ENCODE assay signal across 19 cellular contexts in genomic region chr12:74945771-74946198, GRCh38.
A peak's percentile ranks its signal among the peaks of the same experiment; 100 is the strongest.
DNase-seq lines count a peak whose midpoint lies in the region; ATAC-seq, FAIRE-seq and TF ChIP-seq lines count a peak whose summit lies in the region.
"Had no signal": no experiment of that assay in that cellular context is flagged by ENCODE, and none has a peak within 500 bp of the region (broad histone marks: within the 10 kb centered on the region; RNA-seq: fewer than 3 reads in every experiment).

No MANE protein-coding gene starts in this region.

- H3K23ac ChIP-seq in mesenchymal stem cell (ENCODE audit: low read length in 2 of 2) = no peak overlapping the region

- no peak overlapping the region for H3K4me3 ChIP-seq in CD8-positive, alpha-beta memory T cell (ENCODE audit: low read length)
- H3K4me3 ChIP-seq in bronchial epithelial cell (ENCODE audit: low read depth, low read length) (no peak overlapping the region), mesenchymal stem cell (ENCODE audit: insufficient read depth in 1 of 2, low read depth in 1 of 2, low read length in 2 of 2) (no peak overlapping the region)
- H3K4me3 ChIP-seq: BLaER1 had no signal

- H2BK120ac ChIP-seq in mesenchymal stem cell (ENCODE audit: low read depth, low read length) = no peak overlapping the region

- no peak overlapping the region for H2BK15ac ChIP-seq in mesenchymal stem cell (ENCODE audit: low read depth, poor library complexity, severe bottlenecking)

- no peak overlapping the region for H3K4me2 ChIP-seq in mesenchymal stem cell (ENCODE audit: low read length, poor library complexity, severe bottlenecking)
- H3K4me2 ChIP-seq: BLaER1 had no signal

- H3K36me3 ChIP-seq in CD8-positive, alpha-beta memory T cell (ENCODE audit: insufficient read depth, low read length) = no peaks in the 10 kb centered on the region
- no peaks in the 10 kb centered on the region for H3K36me3 ChIP-seq in bronchial epithelial cell (ENCODE audit: control insufficient read depth, insufficient read depth, low read length)
- no peaks in the 10 kb centered on the region for H3K36me3 ChIP-seq in mesenchymal stem cell (ENCODE audit: control insufficient read depth in 1 of 2, insufficient read depth in 2 of 2, low read depth in 1 of 2, low read length in 2 of 2)
- H3K36me3 ChIP-seq: BLaER1 had no signal

- WGBS in mesenchymal stem cell = 77% methylated on average over 2 of the region's 2 CpGs

- CTCF ChIA-PET in CD8-positive, alpha-beta memory T cell (lab: Charles Lee) = no interaction called here

- no peaks in the 10 kb centered on the region for H3K27me3 ChIP-seq in CD8-positive, alpha-beta memory T cell (ENCODE audit: insufficient read depth, low read length, poor library complexity, severe bottlenecking)
- H3K27me3 ChIP-seq in bronchial epithelial cell (ENCODE audit: control insufficient read depth, insufficient read depth, low read length) (no peaks in the 10 kb centered on the region), mesenchymal stem cell (ENCODE audit: control insufficient read depth in 1 of 2, insufficient read depth in 1 of 2, low read length in 2 of 2) (no peaks in the 10 kb centered on the region)
- H3K27me3 ChIP-seq: BLaER1 had no signal

- no peak overlapping the region for H3K18ac ChIP-seq in mesenchymal stem cell (ENCODE audit: low read depth in 1 of 2, low read length in 2 of 2)

- no peaks in the 10 kb centered on the region for H3K9me3 ChIP-seq in CD8-positive, alpha-beta memory T cell (ENCODE audit: low read length)
- H3K9me3 ChIP-seq in mesenchymal stem cell (ENCODE audit: control insufficient read depth, low read length) = no peaks in the 10 kb centered on the region
- H3K9me3 ChIP-seq: BLaER1 had no signal

- H3K4me1 ChIP-seq in CD8-positive, alpha-beta memory T cell (ENCODE audit: insufficient read depth, low read length) = peaks cover 5% of the 10 kb centered on the region
- no peaks in the 10 kb centered on the region for H3K4me1 ChIP-seq in mesenchymal stem cell (ENCODE audit: control insufficient read depth, insufficient read depth, low read depth, low read length)
- H3K4me1 ChIP-seq: BLaER1 had no signal

- H3K4me3 Mint-ChIP-seq in CD8-positive, alpha-beta memory T cell = peak overlapping the region; percentile 26 to 64 (median 49)
- H3K4me3 Mint-ChIP-seq in chondrocyte (ENCODE audit: unreplicated experiment) = no peak overlapping the region
- H3K4me3 Mint-ChIP-seq: dendritic cell treated with granulocyte-macrophage colony-stimulating factor and Interleukin-4, amounts not matched to agents 40 ng/mL and 50 ng/mL, for 4 days had no signal

- peak; percentile 62 for ATAC-seq in HG03432 (IDR thresholded peaks at IDR 0.05; ENCODE audit: unreplicated experiment)
- no peak for ATAC-seq in GM21737 (IDR thresholded peaks at IDR 0.05; ENCODE audit: unreplicated experiment)
- ATAC-seq: esophagus mucosa had no signal

- H3K9ac ChIP-seq in mesenchymal stem cell (ENCODE audit: low read length) = no peak overlapping the region
- H3K9ac ChIP-seq: BLaER1 had no signal

- peak overlapping the region; percentile 1 to 72 (median 25) for H3K27ac Mint-ChIP-seq in CD8-positive, alpha-beta memory T cell
- H3K27ac Mint-ChIP-seq in chondrocyte (ENCODE audit: unreplicated experiment) = no peak overlapping the region
- H3K27ac Mint-ChIP-seq: dendritic cell treated with granulocyte-macrophage colony-stimulating factor and Interleukin-4, amounts not matched to agents 40 ng/mL and 50 ng/mL, for 4 days had no signal

- no peak overlapping the region for H4K8ac ChIP-seq in mesenchymal stem cell (ENCODE audit: low read length)

- H3K36me3 Mint-ChIP-seq in CD8-positive, alpha-beta memory T cell = no peaks in the 10 kb centered on the region
- no peaks in the 10 kb centered on the region for H3K36me3 Mint-ChIP-seq in chondrocyte (ENCODE audit: low read depth)

- POLR2A ChIA-PET in CD8-positive, alpha-beta memory T cell (lab: Charles Lee) = no interaction called here

- H2BK12ac ChIP-seq in mesenchymal stem cell (ENCODE audit: low read length in 2 of 2) = no peak overlapping the region

- no peak overlapping the region for H4K91ac ChIP-seq in mesenchymal stem cell (ENCODE audit: low read length)

- no peak overlapping the region for H3K14ac ChIP-seq in mesenchymal stem cell (ENCODE audit: low read length in 2 of 2)

- DNase-seq in CD8-positive, alpha-beta memory T cell = peak in 2 of 5 donors; percentile 27 to 48
- DNase-seq in bronchial epithelial cell (ENCODE audit: low read depth) = peak; percentile 53
- DNase-seq in mesenchymal stem cell = no peak
- no peak for DNase-seq in stimulated activated CD4-positive, alpha-beta T cell treated with anti-CD3 and anti-CD28 coated beads, Interleukin-4, amount 100 ng/mL, for 24 hours
- no peak for DNase-seq in NCI-H748 treated with DMSO at 0.1 percent for 48 hours (lab: John Stamatoyannopoulos, UW)
- DNase-seq in chondrocyte (ENCODE audit: low spot score) = no peak
- DNase-seq: activated CD4-positive, CD25-positive, alpha-beta regulatory T cell; activated CD8-positive, alpha-beta memory T cell treated with anti-CD3 and anti-CD28 coated beads, Interleukin-2, amount 50 U/mL, for 48 hours; activated naive CD4-positive, alpha-beta T cell; mesendoderm; retina; stimulated activated CD4-positive, alpha-beta T cell treated with anti-CD3 and anti-CD28 coated beads, Interleukin-15, amount 100 ng/mL, for 24 hours; stimulated activated naive CD4-positive, alpha-beta T cell treated with Interleukin-2 at 50 U/mL for 16 hours; trophoblast cell had no signal

- peaks cover 23 to 35% (median 35%) of the 10 kb centered on the region in 3 donors for H3K4me1 Mint-ChIP-seq in CD8-positive, alpha-beta memory T cell
- no peaks in the 10 kb centered on the region for H3K4me1 Mint-ChIP-seq in chondrocyte (ENCODE audit: low read depth)

- no peaks in the 10 kb centered on the region for H3K9me3 Mint-ChIP-seq in CD8-positive, alpha-beta memory T cell
- peaks cover 5% of the 10 kb centered on the region for H3K9me3 Mint-ChIP-seq in chondrocyte (ENCODE audit: low read depth)
- H3K9me3 Mint-ChIP-seq: dendritic cell treated with granulocyte-macrophage colony-stimulating factor and Interleukin-4, amounts not matched to agents 40 ng/mL and 50 ng/mL, for 4 days had no signal

- H2AK5ac ChIP-seq in mesenchymal stem cell (ENCODE audit: low read length, severe bottlenecking) = no peak overlapping the region

- no peaks in the 10 kb centered on the region for H3K27me3 Mint-ChIP-seq in CD8-positive, alpha-beta memory T cell
- H3K27me3 Mint-ChIP-seq in chondrocyte (ENCODE audit: low read depth) = peaks cover 13% of the 10 kb centered on the region
- H3K27me3 Mint-ChIP-seq: dendritic cell treated with granulocyte-macrophage colony-stimulating factor and Interleukin-4, amounts not matched to agents 40 ng/mL and 50 ng/mL, for 4 days had no signal

- FAIRE-seq in bronchial epithelial cell (lab: Jason Lieb, UNC) = no peak

- TF ChIP-seq CTCF in bronchial epithelial cell (IDR thresholded peaks at IDR 0.05; ENCODE audit: insufficient read depth, low read length, severe bottlenecking) (no peak), chondrocyte (IDR thresholded peaks at IDR 0.05) (no peak)

- no peaks in the 10 kb centered on the region for H3K79me1 ChIP-seq in mesenchymal stem cell (replicated peaks; ENCODE audit: low read length, poor library complexity, severe bottlenecking)

- H2AFZ ChIP-seq in mesenchymal stem cell (ENCODE audit: low read depth, low read length) = no peak overlapping the region

- no peak overlapping the region for H3K27ac ChIP-seq in CD8-positive, alpha-beta memory T cell (ENCODE audit: low read depth, low read length)
- H3K27ac ChIP-seq in mesenchymal stem cell (ENCODE audit: low read length, poor library complexity, severe bottlenecking) = peak overlapping the region; percentile 57
- H3K27ac ChIP-seq: BLaER1 had no signal

- H2BK5ac ChIP-seq in mesenchymal stem cell (ENCODE audit: low read depth, low read length, poor library complexity, severe bottlenecking) = no peak overlapping the region

- H3K4ac ChIP-seq in mesenchymal stem cell (ENCODE audit: low read depth in 1 of 2, low read length in 2 of 2) = no peak overlapping the region
